ENCODE assay signal across 1 cellular context in the genomic region with DNA sequence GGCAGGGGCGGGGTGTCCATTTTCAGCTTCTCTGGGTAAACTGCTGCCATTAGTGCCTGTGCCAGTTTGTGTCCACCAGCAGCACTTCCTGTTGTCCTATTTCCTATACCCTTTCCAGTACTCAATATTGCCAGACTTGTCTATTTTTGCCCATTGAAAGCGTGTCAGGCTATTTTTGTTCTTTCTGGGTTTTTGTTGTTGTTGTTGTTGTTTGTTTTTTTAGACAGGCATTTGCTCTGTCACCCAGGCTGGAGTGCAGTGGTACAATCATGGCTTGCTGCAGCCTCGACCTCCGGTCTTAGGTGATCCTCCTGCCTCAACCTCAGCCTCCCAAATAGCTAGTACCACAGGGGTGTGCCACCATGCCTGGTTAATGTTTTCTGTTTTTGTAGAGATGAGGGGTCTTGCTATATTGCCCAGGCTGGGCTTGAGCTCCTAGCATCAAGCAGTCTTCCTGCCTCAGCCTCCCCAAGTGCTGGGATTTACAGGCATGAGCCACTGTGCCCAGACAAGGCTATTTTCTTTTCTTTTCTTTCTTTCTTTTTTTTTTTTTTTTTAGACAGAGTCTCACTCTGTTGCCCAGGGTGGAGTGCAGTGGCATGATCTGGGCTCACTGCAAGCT.
TF ChIP-seq lines count a peak whose summit lies in the region.

No MANE protein-coding gene starts in this region.

TF ChIP-seq in HepG2, 621 proteins besides CTCF, POLR2A, EP300 and RAD21:
- peak; percentile 81 for TF ChIP-seq ZNF121 (CRISPR knock-in tag; IDR thresholded peaks at IDR 0.05)
- TF ChIP-seq, protein P1, sequence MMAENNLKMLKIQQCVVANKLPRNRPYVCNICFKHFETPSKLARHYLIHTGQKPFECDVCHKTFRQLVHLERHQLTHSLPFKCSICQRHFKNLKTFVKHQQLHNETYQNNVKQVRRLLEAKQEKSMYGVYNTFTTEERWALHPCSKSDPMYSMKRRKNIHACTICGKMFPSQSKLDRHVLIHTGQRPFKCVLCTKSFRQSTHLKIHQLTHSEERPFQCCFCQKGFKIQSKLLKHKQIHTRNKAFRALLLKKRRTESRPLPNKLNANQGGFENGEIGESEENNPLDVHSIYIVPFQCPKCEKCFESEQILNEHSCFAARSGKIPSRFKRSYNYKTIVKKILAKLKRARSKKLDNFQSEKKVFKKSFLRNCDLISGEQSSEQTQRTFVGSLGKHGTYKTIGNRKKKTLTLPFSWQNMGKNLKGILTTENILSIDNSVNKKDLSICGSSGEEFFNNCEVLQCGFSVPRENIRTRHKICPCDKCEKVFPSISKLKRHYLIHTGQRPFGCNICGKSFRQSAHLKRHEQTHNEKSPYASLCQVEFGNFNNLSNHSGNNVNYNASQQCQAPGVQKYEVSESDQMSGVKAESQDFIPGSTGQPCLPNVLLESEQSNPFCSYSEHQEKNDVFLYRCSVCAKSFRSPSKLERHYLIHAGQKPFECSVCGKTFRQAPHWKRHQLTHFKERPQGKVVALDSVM (CRISPR knock-in tag; IDR thresholded peaks at IDR 0.05), result 0 out of 2 replicates have a peak, but pooled peaks have one; percentile 19
- TF ChIP-seq, protein P2, sequence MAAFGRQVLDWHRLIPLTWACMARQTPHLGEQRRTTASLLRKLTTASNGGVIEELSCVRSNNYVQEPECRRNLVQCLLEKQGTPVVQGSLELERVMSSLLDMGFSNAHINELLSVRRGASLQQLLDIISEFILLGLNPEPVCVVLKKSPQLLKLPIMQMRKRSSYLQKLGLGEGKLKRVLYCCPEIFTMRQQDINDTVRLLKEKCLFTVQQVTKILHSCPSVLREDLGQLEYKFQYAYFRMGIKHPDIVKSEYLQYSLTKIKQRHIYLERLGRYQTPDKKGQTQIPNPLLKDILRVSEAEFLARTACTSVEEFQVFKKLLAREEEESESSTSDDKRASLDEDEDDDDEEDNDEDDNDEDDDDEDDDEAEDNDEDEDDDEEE (CRISPR knock-in tag; IDR thresholded peaks at IDR 0.05), result no peak
